Comparison of ENCODE assay signal across 7 cellular contexts in genomic region chr10:122142652-122143237, GRCh38.
DNase-seq lines count a peak whose midpoint lies in the region; ATAC-seq and TF ChIP-seq lines count a peak whose summit lies in the region.

No MANE protein-coding gene starts in this region.

- H3K9me3 ChIP-seq in body of pancreas (no peaks in the 10 kb centered on the region), right lobe of liver (no peaks in the 10 kb centered on the region)

- H3K4me3 ChIP-seq in body of pancreas = no peak overlapping the region
- H3K4me3 ChIP-seq in right lobe of liver = no peak overlapping the region

- no peaks in the 10 kb centered on the region for H3K27me3 ChIP-seq in body of pancreas
- H3K27me3 ChIP-seq in right lobe of liver = no peaks in the 10 kb centered on the region

- intact Hi-C loops in body of pancreas (cut with DNase I) (no loop called here), right lobe of liver (cut with DNase I) (loop anchor here in 1 of 2 donors (10.0 kb wide), 1 partner anchor 52 kb away; no protein-coding TSS in a partner anchor)

- TF ChIP-seq POLR2A in body of pancreas (IDR thresholded peaks at IDR 0.05) (no peak), right lobe of liver (IDR thresholded peaks at IDR 0.05) (no peak)

- TF ChIP-seq CTCF in GM12872 (IDR thresholded peaks at IDR 0.05; ENCODE audit: insufficient read depth, low read depth, low read length) = peak; percentile 92
- TF ChIP-seq CTCF in body of pancreas (IDR thresholded peaks at IDR 0.05) = peak; percentile 64 to 82 (median 78)
- TF ChIP-seq CTCF in right lobe of liver (IDR thresholded peaks at IDR 0.05) = peak; percentile 89 to 98 (median 96)

- H3K36me3 ChIP-seq in body of pancreas (replicated peaks in 1 of 2; ENCODE audit: insufficient read depth in 1 of 2, low read depth in 2 of 2) = no peaks in the 10 kb centered on the region
- no peaks in the 10 kb centered on the region for H3K36me3 ChIP-seq in right lobe of liver

- H3K27ac ChIP-seq in body of pancreas (peak overlapping the region in 1 of 4 donors; percentile 15), right lobe of liver (peak overlapping the region in 2 of 3 donors; percentile 69 to 83), substantia nigra (ENCODE audit: low read depth, low read length, poor library complexity, severe bottlenecking) (no peak overlapping the region)

- DNase-seq in NCI-H345 treated with DMSO at 0.1 percent for 48 hours (lab: John Stamatoyannopoulos, UW; ENCODE audit: unreplicated experiment) = peak; percentile 1
- peak in 2 of 4 donors; percentile 47 to 50 for DNase-seq in body of pancreas
- peak in 2 of 3 donors; percentile 48 to 68 for DNase-seq in right lobe of liver
- DNase-seq in substantia nigra (lab: John Stamatoyannopoulos, UW) = peak in 42 of 49 donors; percentile 9 to 76 (median 58)
- DNase-seq in mesenteric fat pad (ENCODE audit: low spot score) = no peak

- H3K4me1 ChIP-seq in body of pancreas (peaks cover 23% of the 10 kb centered on the region), right lobe of liver (peaks cover 0 to 37% (median 17%) of the 10 kb centered on the region in 4 donors)

- ATAC-seq in body of pancreas (peak; percentile 19), right lobe of liver (peak; percentile 55 to 70 (median 68)), HG02763 (IDR thresholded peaks at IDR 0.05; ENCODE audit: unreplicated experiment) (no peak)

- whole genome bisulfite sequencing in body of pancreas, 2 donors = 14 to 16% methylated on average over 12 to 13 of the region's 14 CpGs
- 14% methylated on average over 11 of the region's 14 CpGs for whole genome bisulfite sequencing in right lobe of liver (ENCODE audit: insufficient coverage, low coverage, low lambda C conversion rate, missing lambda C conversion rate)
